Comparison of ENCODE assay signal across 12 cellular contexts in genomic region chr19:29623726-29624488, GRCh38. TPM values are rescaled to one million over a fixed set of nuclear protein-coding genes. Genes with fewer than 3 reads are reported as not detected.
DNase-seq lines count a peak whose midpoint lies in the region; ATAC-seq lines count a peak whose summit lies in the region.
"Had no signal": no experiment of that assay in that cellular context is flagged by ENCODE, and none has a peak within 500 bp of the region (broad histone marks: within the 10 kb centered on the region; RNA-seq: fewer than 3 reads in every experiment).

No MANE protein-coding gene starts in this region.

- H3K36me3 Mint-ChIP-seq in activated T-helper 17 cell treated with anti-CD3 and anti-CD28 coated beads, Interleukin-2, amount 50 U/mL, for 72 hours (ENCODE audit: low read depth) = no peaks in the 10 kb centered on the region
- H3K36me3 Mint-ChIP-seq: brain had no signal

- no peaks in the 10 kb centered on the region for H3K9me3 Mint-ChIP-seq in activated T-helper 17 cell treated with anti-CD3 and anti-CD28 coated beads, Interleukin-2, amount 50 U/mL, for 72 hours

- no peak overlapping the region for H3K4me3 ChIP-seq in neuronal stem cell (ENCODE audit: low read length in 2 of 2)
- H3K4me3 ChIP-seq: tibial artery had no signal

- DNase-seq in stimulated activated naive CD4-positive, alpha-beta T cell treated with Interleukin-2 at 50 U/mL for 16 hours (lab: John Stamatoyannopoulos, UW) = peak; percentile 68
- DNase-seq in stimulated activated naive CD4-positive, alpha-beta T cell (lab: John Stamatoyannopoulos, UW) = no peak
- DNase-seq in neuronal stem cell (ENCODE audit: low spot score) (no peak), NCI-H226 (no peak), ureter (ENCODE audit: low spot score) (no peak)
- DNase-seq: erythroblast, NCI-H1105 treated with DMSO at 0.1 percent for 48 hours, tibial artery had no signal

- peak overlapping the region; percentile 97 for H2AK5ac ChIP-seq in neuronal stem cell (ENCODE audit: low read depth, low read length)

- H2AFZ ChIP-seq in neuronal stem cell (ENCODE audit: low read length) = no peak overlapping the region

- H3K27ac Mint-ChIP-seq in activated T-helper 17 cell treated with anti-CD3 and anti-CD28 coated beads, Interleukin-2, amount 50 U/mL, for 72 hours = peak overlapping the region; percentile 90

- peak overlapping the region; percentile 1 for H3K18ac ChIP-seq in neuronal stem cell (ENCODE audit: low read length)

- no peaks in the 10 kb centered on the region for H3K79me1 ChIP-seq in neuronal stem cell (ENCODE audit: low read depth, low read length)

- no peaks in the 10 kb centered on the region for H3K36me3 ChIP-seq in neuronal stem cell (replicated peaks in 1 of 2; ENCODE audit: control insufficient read depth in 2 of 2, insufficient read depth in 2 of 2, low read length in 2 of 2)
- H3K36me3 ChIP-seq: tibial artery had no signal

- no peak overlapping the region for H2BK120ac ChIP-seq in neuronal stem cell (ENCODE audit: low read depth, low read length)

- no peak overlapping the region for H3K9ac ChIP-seq in neuronal stem cell (ENCODE audit: low read depth, low read length, poor library complexity)

- H3K27me3 Mint-ChIP-seq in activated T-helper 17 cell treated with anti-CD3 and anti-CD28 coated beads, Interleukin-2, amount 50 U/mL, for 72 hours = no peaks in the 10 kb centered on the region

- peak overlapping the region; percentile 98 for H4K8ac ChIP-seq in neuronal stem cell (ENCODE audit: low read depth, low read length)

- peak overlapping the region; percentile 88 for H2BK12ac ChIP-seq in neuronal stem cell (ENCODE audit: low read length)

- H3K4me1 Mint-ChIP-seq in activated T-helper 17 cell treated with anti-CD3 and anti-CD28 coated beads, Interleukin-2, amount 50 U/mL, for 72 hours = peaks cover 42% of the 10 kb centered on the region

- H4K91ac ChIP-seq in neuronal stem cell (ENCODE audit: low read depth, low read length, poor library complexity) = no peak overlapping the region

- no peaks in the 10 kb centered on the region for H3K9me3 ChIP-seq in neuronal stem cell (replicated peaks in 1 of 2; ENCODE audit: control insufficient read depth in 2 of 2, insufficient read depth in 1 of 2, low read depth in 1 of 2, low read length in 2 of 2)
- H3K9me3 ChIP-seq: tibial artery had no signal

- H3K4me3 Mint-ChIP-seq in activated T-helper 17 cell treated with anti-CD3 and anti-CD28 coated beads, Interleukin-2, amount 50 U/mL, for 72 hours = peak overlapping the region; percentile 88

- no CpG with 5 or more reads among the region's 18 CpGs for WGBS in neuronal stem cell (ENCODE audit: extremely low coverage in 2 of 2, insufficient read length in 2 of 2, insufficient replicate concordance in 1 of 2), 2 donors

- H3K4ac ChIP-seq in neuronal stem cell (ENCODE audit: low read length) = no peak overlapping the region

- H3K27ac ChIP-seq in neuronal stem cell (replicated peaks; ENCODE audit: low read length) = no peak overlapping the region
- H3K27ac ChIP-seq: tibial artery had no signal

- H2BK15ac ChIP-seq in neuronal stem cell (ENCODE audit: low read length) = peak overlapping the region; percentile 97

- no peak overlapping the region for H3K23ac ChIP-seq in neuronal stem cell (ENCODE audit: low read depth, low read length, poor library complexity)

- peaks cover 0 to 49% (median 0%) of the 10 kb centered on the region in 3 experiments for H3K27me3 ChIP-seq in neuronal stem cell (ENCODE audit: control insufficient read depth in 3 of 3, insufficient read depth in 3 of 3, low read depth in 1 of 3, low read length in 3 of 3)

- H3K14ac ChIP-seq in neuronal stem cell (ENCODE audit: low read length) = no peak overlapping the region

- H3K4me2 ChIP-seq in neuronal stem cell (ENCODE audit: insufficient read depth, low read length, poor library complexity, severe bottlenecking) = no peak overlapping the region

- peak; percentile 96 for ATAC-seq in activated T-helper 17 cell treated with anti-CD3 and anti-CD28 coated beads, Interleukin-2, amount 50 U/mL, for 72 hours (replicated peaks)
- ATAC-seq in HG03565 (IDR thresholded peaks at IDR 0.05; ENCODE audit: unreplicated experiment) = no peak
- ATAC-seq in GM21825 (IDR thresholded peaks at IDR 0.05; ENCODE audit: unreplicated experiment) = no peak

- peaks cover 6 to 10% of the 10 kb centered on the region in 2 donors for H3K4me1 ChIP-seq in neuronal stem cell (ENCODE audit: control insufficient read depth in 2 of 2, insufficient read depth in 1 of 2, low read depth in 1 of 2, low read length in 2 of 2)
- H3K4me1 ChIP-seq: tibial artery had no signal

- H2BK5ac ChIP-seq in neuronal stem cell (ENCODE audit: low read length) = peak overlapping the region; percentile 77

RNA-seq across cellular contexts. Expression of gene POP4, which starts 17.8 kb away (rescaled TPM):
- total RNA-seq in activated T-helper 17 cell treated with anti-CD3 and anti-CD28 coated beads, Interleukin-2, amount 50 U/mL, for 72 hours = 100 to 1,000 TPM in 1 of 2 donors, 10 to 100 TPM in 1; 59.4 to 102 TPM
- polyA plus RNA-seq in neuronal stem cell (2013, experiment 1 of 2) = 56.9 TPM
- 56.6 TPM for polyA plus RNA-seq in neuronal stem cell (2013, experiment 2 of 2)
- total RNA-seq in ureter = 61.5 TPM

RNA-seq across cellular contexts. Expression of gene PLEKHF1, which starts 41.4 kb away (rescaled TPM):
- 10 to 100 TPM; 34.4 to 40.3 TPM for total RNA-seq in activated T-helper 17 cell treated with anti-CD3 and anti-CD28 coated beads, Interleukin-2, amount 50 U/mL, for 72 hours
- 1.0 TPM for polyA plus RNA-seq in neuronal stem cell (2013, experiment 1 of 2)
- 0.96 TPM for polyA plus RNA-seq in neuronal stem cell (2013, experiment 2 of 2)
- total RNA-seq in ureter = 27.1 TPM
